Comparison of ENCODE assay signal across 10 cellular contexts in genomic region chrX:39427492-39428289, GRCh38.
A peak's percentile ranks its signal among the peaks of the same experiment; 100 is the strongest.
DNase-seq lines count a peak whose midpoint lies in the region; ATAC-seq and TF ChIP-seq lines count a peak whose summit lies in the region.
"Had no signal": no experiment of that assay in that cellular context is flagged by ENCODE, and none has a peak within 500 bp of the region (broad histone marks: within the 10 kb centered on the region; RNA-seq: fewer than 3 reads in every experiment).

No MANE protein-coding gene starts in this region.

- H3K4me1 ChIP-seq in esophagus squamous epithelium: no peaks in the 10 kb centered on the region

- H3K27me3 ChIP-seq in esophagus squamous epithelium: no peaks in the 10 kb centered on the region

- WGBS in esophagus squamous epithelium, 2 donors: 46 to 52% methylated on average over 8 to 9 of the region's 10 CpGs

- TF ChIP-seq POLR2A in esophagus squamous epithelium (IDR thresholded peaks at IDR 0.05): no peak

- ATAC-seq in activated CD8-positive, alpha-beta memory T cell treated with anti-CD3 and anti-CD28 coated beads, Interleukin-2, amount 10 ng/mL, durations not matched to agents 7 days and 5 days: peak; percentile 33
- ATAC-seq in stimulated activated effector memory CD8-positive, alpha-beta T cell treated with anti-CD3 and anti-CD28 coated beads, Interleukin-12 subunit alpha, Interleukin-12 subunit beta, amount 100 ng/mL, for 72 hours: peak; percentile 87

- H3K4me1 Mint-ChIP-seq in activated CD8-positive, alpha-beta memory T cell treated with anti-CD3 and anti-CD28 coated beads, Interleukin-2, amount 10 ng/mL, durations not matched to agents 7 days and 5 days: peaks cover 20% of the 10 kb centered on the region
- H3K4me1 Mint-ChIP-seq in T-helper 2 cell treated with Interferon-gamma antibody and Interleukin-4, amounts not matched to agents 5 μg/mL and 100 μg/mL, for 36 hours (ENCODE audit: low read depth): peaks cover 39% of the 10 kb centered on the region
- H3K4me1 Mint-ChIP-seq in stimulated activated effector memory CD8-positive, alpha-beta T cell treated with anti-CD3 and anti-CD28 coated beads, Interleukin-12 subunit alpha, Interleukin-12 subunit beta, amount 100 ng/mL, for 72 hours: peaks cover 8% of the 10 kb centered on the region

- no peak overlapping the region for H3K4me3 Mint-ChIP-seq in activated CD8-positive, alpha-beta memory T cell treated with anti-CD3 and anti-CD28 coated beads, Interleukin-2, amount 10 ng/mL, durations not matched to agents 7 days and 5 days
- H3K4me3 Mint-ChIP-seq in T-helper 2 cell treated with Interferon-gamma antibody and Interleukin-4, amounts not matched to agents 5 μg/mL and 100 μg/mL, for 36 hours: peak overlapping the region; percentile 43
- H3K4me3 Mint-ChIP-seq in stimulated activated effector memory CD8-positive, alpha-beta T cell treated with anti-CD3 and anti-CD28 coated beads, Interleukin-12 subunit alpha, Interleukin-12 subunit beta, amount 100 ng/mL, for 72 hours: no peak overlapping the region

- no peaks in the 10 kb centered on the region for H3K27me3 Mint-ChIP-seq in activated CD8-positive, alpha-beta memory T cell treated with anti-CD3 and anti-CD28 coated beads, Interleukin-2, amount 10 ng/mL, durations not matched to agents 7 days and 5 days
- no peaks in the 10 kb centered on the region for H3K27me3 Mint-ChIP-seq in T-helper 2 cell treated with Interferon-gamma antibody and Interleukin-4, amounts not matched to agents 5 μg/mL and 100 μg/mL, for 36 hours (ENCODE audit: low read depth)

- peak overlapping the region in 1 of 4 donors; percentile 21 for H3K27ac ChIP-seq in esophagus squamous epithelium

- H3K36me3 Mint-ChIP-seq in activated CD8-positive, alpha-beta memory T cell treated with anti-CD3 and anti-CD28 coated beads, Interleukin-2, amount 10 ng/mL, durations not matched to agents 7 days and 5 days: no peaks in the 10 kb centered on the region
- peaks cover 6% of the 10 kb centered on the region for H3K36me3 Mint-ChIP-seq in T-helper 2 cell treated with Interferon-gamma antibody and Interleukin-4, amounts not matched to agents 5 μg/mL and 100 μg/mL, for 36 hours (ENCODE audit: low read depth)
- H3K36me3 Mint-ChIP-seq in stimulated activated effector memory CD8-positive, alpha-beta T cell treated with anti-CD3 and anti-CD28 coated beads, Interleukin-12 subunit alpha, Interleukin-12 subunit beta, amount 100 ng/mL, for 72 hours: no peaks in the 10 kb centered on the region

- H3K9me3 Mint-ChIP-seq in activated CD8-positive, alpha-beta memory T cell treated with anti-CD3 and anti-CD28 coated beads, Interleukin-2, amount 10 ng/mL, durations not matched to agents 7 days and 5 days (ENCODE audit: low read depth): no peaks in the 10 kb centered on the region
- H3K9me3 Mint-ChIP-seq in T-helper 2 cell treated with Interferon-gamma antibody and Interleukin-4, amounts not matched to agents 5 μg/mL and 100 μg/mL, for 36 hours: peaks cover 7% of the 10 kb centered on the region
- no peaks in the 10 kb centered on the region for H3K9me3 Mint-ChIP-seq in stimulated activated effector memory CD8-positive, alpha-beta T cell treated with anti-CD3 and anti-CD28 coated beads, Interleukin-12 subunit alpha, Interleukin-12 subunit beta, amount 100 ng/mL, for 72 hours

- intact Hi-C loops in esophagus squamous epithelium (cut with DNase I): no loop called here

- TF ChIP-seq CTCF in fibroblast of mammary gland (conservative IDR thresholded peaks at IDR 0.05; ENCODE audit: control insufficient read depth, insufficient read depth, low read depth, low read length) (no peak), esophagus squamous epithelium (IDR thresholded peaks at IDR 0.05) (no peak)

- no peak overlapping the region for H3K4me3 ChIP-seq in fibroblast of mammary gland (ENCODE audit: control insufficient read depth, low read depth, low read length)
- H3K4me3 ChIP-seq in esophagus squamous epithelium: no peak overlapping the region
- H3K4me3 ChIP-seq: lung had no signal

- no peak overlapping the region for H3K27ac Mint-ChIP-seq in activated CD8-positive, alpha-beta memory T cell treated with anti-CD3 and anti-CD28 coated beads, Interleukin-2, amount 10 ng/mL, durations not matched to agents 7 days and 5 days
- peak overlapping the region; percentile 84 for H3K27ac Mint-ChIP-seq in T-helper 2 cell treated with Interferon-gamma antibody and Interleukin-4, amounts not matched to agents 5 μg/mL and 100 μg/mL, for 36 hours
- H3K27ac Mint-ChIP-seq in stimulated activated effector memory CD8-positive, alpha-beta T cell treated with anti-CD3 and anti-CD28 coated beads, Interleukin-12 subunit alpha, Interleukin-12 subunit beta, amount 100 ng/mL, for 72 hours: no peak overlapping the region

- CTCF ChIA-PET in activated CD8-positive, alpha-beta memory T cell treated with anti-CD3 and anti-CD28 coated beads, Interleukin-2, amount 10 ng/mL, durations not matched to agents 7 days and 5 days (lab: Charles Lee): no interaction called here

- H3K9me3 ChIP-seq in esophagus squamous epithelium: no peaks in the 10 kb centered on the region

- H3K36me3 ChIP-seq in esophagus squamous epithelium: no peaks in the 10 kb centered on the region

- no peak for DNase-seq in activated CD8-positive, alpha-beta memory T cell treated with anti-CD3 and anti-CD28 coated beads, Interleukin-2, amount 10 ng/mL, durations not matched to agents 7 days and 5 days
- DNase-seq in activated CD8-positive, alpha-beta memory T cell treated with anti-CD3 and anti-CD28 coated beads, Interleukin-2, amount 50 U/mL, for 4 hours: no peak
- peak; percentile 47 for DNase-seq in T-helper 2 cell treated with Interferon-gamma antibody and Interleukin-4, amounts not matched to agents 5 μg/mL and 100 μg/mL, for 36 hours (ENCODE audit: low spot score)
- DNase-seq in fibroblast of mammary gland (ENCODE audit: low read depth) (peak; percentile 79), iPS-NIHi11 (ENCODE audit: low spot score) (no peak), esophagus squamous epithelium (lab: John Stamatoyannopoulos, UW) (no peak), NCI-H2227 (lab: John Stamatoyannopoulos, UW; ENCODE audit: unreplicated experiment) (no peak)
- DNase-seq in stimulated activated effector memory CD8-positive, alpha-beta T cell treated with anti-CD3 and anti-CD28 coated beads, Interleukin-12 subunit alpha, Interleukin-12 subunit beta, amount 100 ng/mL, for 72 hours (ENCODE audit: low spot score in 2 of 2): no peak
- DNase-seq: NCI-H1048 had no signal

Comparison
In these comparisons a context has a peak if more than half of its experiments do, and no peak if none do; other contexts are left out.
1. DNase-seq: peak in T-helper 2 cell treated with Interferon-gamma antibody and Interleukin-4, amounts not matched to agents 5 μg/mL and 100 μg/mL, for 36 hours (single experiment) and fibroblast of mammary gland (single experiment); none in activated CD8-positive, alpha-beta memory T cell treated with anti-CD3 and anti-CD28 coated beads, Interleukin-2, amount 10 ng/mL, durations not matched to agents 7 days and 5 days (single experiment), activated CD8-positive, alpha-beta memory T cell treated with anti-CD3 and anti-CD28 coated beads, Interleukin-2, amount 50 U/mL, for 4 hours (single experiment), stimulated activated effector memory CD8-positive, alpha-beta T cell treated with anti-CD3 and anti-CD28 coated beads, Interleukin-12 subunit alpha, Interleukin-12 subunit beta, amount 100 ng/mL, for 72 hours (0 of 2), iPS-NIHi11 (single experiment), esophagus squamous epithelium (single experiment) and NCI-H2227 (single experiment).